Comparison of ENCODE assay signal across 11 cellular contexts in the genomic region with DNA sequence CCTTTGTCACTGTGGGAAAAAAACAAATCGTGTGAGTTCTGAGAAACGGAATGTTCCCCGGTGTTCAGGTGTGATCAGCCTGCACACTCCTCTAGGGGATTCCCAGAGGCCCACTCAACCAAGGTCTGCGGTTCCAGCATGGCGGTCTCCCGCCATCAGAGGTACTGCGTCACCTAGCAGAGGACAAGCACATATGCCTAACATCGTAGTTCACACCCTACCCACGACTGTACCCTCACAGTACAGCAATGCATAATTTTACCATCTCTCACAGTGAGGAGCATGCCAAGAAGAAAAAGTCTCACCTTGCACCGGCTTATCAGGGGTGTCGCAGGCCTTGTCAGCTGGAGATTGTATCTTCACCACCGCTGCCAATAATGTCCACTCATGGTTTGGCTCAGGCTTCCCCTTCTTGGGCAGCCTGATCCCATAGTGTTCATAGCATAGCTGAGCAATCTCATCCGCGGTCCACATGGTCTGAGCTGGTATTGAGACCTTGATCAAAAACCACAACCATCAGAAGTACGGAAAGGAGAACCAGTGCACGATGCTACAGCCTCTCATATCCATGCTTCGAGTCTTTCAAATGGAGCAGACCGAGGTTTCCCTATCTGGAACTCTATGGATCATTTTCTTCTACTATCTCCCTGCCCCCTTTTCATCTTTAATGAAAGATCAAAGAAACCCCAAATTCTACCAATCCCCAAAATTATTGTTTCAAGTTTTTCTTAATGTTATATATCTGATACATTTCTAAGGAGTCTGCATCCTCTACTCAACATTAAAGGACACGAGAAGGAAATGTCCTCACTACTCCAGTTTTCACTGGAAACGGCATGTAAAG. TPM values are rescaled to one million over a fixed set of nuclear protein-coding genes. Genes with fewer than 3 reads are reported as not detected.
DNase-seq lines count a peak whose midpoint lies in the region; ATAC-seq and TF ChIP-seq lines count a peak whose summit lies in the region.
"Had no signal": no experiment of that assay in that cellular context is flagged by ENCODE, and none has a peak within 500 bp of the region (broad histone marks: within the 10 kb centered on the region; RNA-seq: fewer than 3 reads in every experiment).

No MANE protein-coding gene starts in this region.

- ATAC-seq in mucosa of descending colon, result no peak

- no peak for TF ChIP-seq POLR2A in Peyer's patch (IDR thresholded peaks at IDR 0.05)

- H3K4me1 ChIP-seq in DOHH2 (ENCODE audit: control insufficient read depth, low read length), result peaks cover 23% of the 10 kb centered on the region
- peaks cover 0 to 13% (median 5%) of the 10 kb centered on the region in 4 donors for H3K4me1 ChIP-seq in Peyer's patch
- H3K4me1 ChIP-seq in mucosa of descending colon (ENCODE audit: low read depth), result peaks cover 21% of the 10 kb centered on the region

- TF ChIP-seq CTCF in DOHH2 (IDR thresholded peaks at IDR 0.05; ENCODE audit: low read depth, low read length, poor library complexity, severe bottlenecking) (no peak), Peyer's patch (IDR thresholded peaks at IDR 0.05) (no peak), nephron progenitor cell (IDR thresholded peaks at IDR 0.05) (no peak), Calu3 (IDR thresholded peaks at IDR 0.05; ENCODE audit: unreplicated experiment) (no peak), mucosa of descending colon (IDR thresholded peaks at IDR 0.05) (no peak), GM13977 (IDR thresholded peaks at IDR 0.05; ENCODE audit: extremely low read depth, insufficient read depth, missing control alignments) (no peak)

- no peaks in the 10 kb centered on the region for H3K9me2 ChIP-seq in DOHH2 (replicated peaks; ENCODE audit: control insufficient read depth, low read length)

- H3K9me3 Mint-ChIP-seq in nephron progenitor cell (no peaks in the 10 kb centered on the region), Calu3 (ENCODE audit: low read depth, unreplicated experiment) (no peaks in the 10 kb centered on the region)

- peak overlapping the region; percentile 93 for H3K4me2 ChIP-seq in DOHH2 (ENCODE audit: low read length)

- H3K27ac ChIP-seq in DOHH2 (ENCODE audit: low read depth, low read length), result no peak overlapping the region
- peak overlapping the region in 1 of 4 donors; percentile 34 for H3K27ac ChIP-seq in Peyer's patch

- no peak overlapping the region for H3K27ac Mint-ChIP-seq in nephron progenitor cell
- H3K27ac Mint-ChIP-seq in Calu3 (ENCODE audit: unreplicated experiment), result no peak overlapping the region

- H3K36me3 Mint-ChIP-seq in nephron progenitor cell (ENCODE audit: low read depth) (peaks cover 50% of the 10 kb centered on the region), Calu3 (ENCODE audit: insufficient read depth, unreplicated experiment) (peaks cover 75% of the 10 kb centered on the region)

- no TSS peak for BruUV-seq in Calu3 (replicated peaks; lab: Mats Ljungman, UMichigan)

- in situ Hi-C loops in GM13977 (cut with MboI; ENCODE audit: low pct_unique_long_range_greater_than_20kb, low sequenced_read_pairs, unreplicated experiment), result no loop called here

- H4K20me1 ChIP-seq in DOHH2 (ENCODE audit: control insufficient read depth, insufficient read depth, low read depth, low read length), result no peaks in the 10 kb centered on the region

- no peaks in the 10 kb centered on the region for H3K9me3 ChIP-seq in DOHH2 (ENCODE audit: control insufficient read depth, insufficient read depth, low read length)
- no peaks in the 10 kb centered on the region for H3K9me3 ChIP-seq in Peyer's patch
- no peaks in the 10 kb centered on the region for H3K9me3 ChIP-seq in mucosa of descending colon

- H3F3A ChIP-seq in DOHH2 (ENCODE audit: control insufficient read depth, insufficient read depth), result peaks cover 15% of the 10 kb centered on the region

- DNase-seq in Peyer's patch (peak in 2 of 3 donors; percentile 35 to 62), activated gamma-delta T cell (lab: John Stamatoyannopoulos, UW) (peak; percentile 70), nephron progenitor cell (no peak), Calu3 (no peak), HK-2 (ENCODE audit: unreplicated experiment) (no peak), mucosa of descending colon (no peak), GM13977 (ENCODE audit: low spot score) (no peak)
- DNase-seq: GOT3, NCI-H446 treated with DMSO at 0.1 percent for 48 hours had no signal

- H3K27me3 Mint-ChIP-seq in nephron progenitor cell (ENCODE audit: low read depth, poor library complexity) (no peaks in the 10 kb centered on the region), Calu3 (ENCODE audit: unreplicated experiment) (no peaks in the 10 kb centered on the region)

- H3K4me1 Mint-ChIP-seq in nephron progenitor cell (peaks cover 25% of the 10 kb centered on the region), Calu3 (ENCODE audit: low read depth, unreplicated experiment) (peaks cover 11% of the 10 kb centered on the region)

- peaks cover 58% of the 10 kb centered on the region for H3K36me3 ChIP-seq in DOHH2 (ENCODE audit: control insufficient read depth, low read length)
- H3K36me3 ChIP-seq in Peyer's patch, result peaks cover 0 to 23% (median 0%) of the 10 kb centered on the region in 3 donors
- H3K36me3 ChIP-seq in mucosa of descending colon (ENCODE audit: low read depth), result no peaks in the 10 kb centered on the region

- H3K4me3 Mint-ChIP-seq in nephron progenitor cell, result peak overlapping the region; percentile 97
- H3K4me3 Mint-ChIP-seq in Calu3 (ENCODE audit: low read depth, unreplicated experiment), result no peak overlapping the region

- CTCF ChIA-PET in Calu3 (lab: Charles Lee), result no interaction called here

- H3K79me2 ChIP-seq in DOHH2 (ENCODE audit: control insufficient read depth, low read length), result peaks cover 23% of the 10 kb centered on the region

- no peak overlapping the region for H3K4me3 ChIP-seq in DOHH2 (ENCODE audit: low read length)
- no peak overlapping the region for H3K4me3 ChIP-seq in Peyer's patch
- no peak overlapping the region for H3K4me3 ChIP-seq in mucosa of descending colon

- H3K27me3 ChIP-seq in DOHH2 (ENCODE audit: control insufficient read depth, low read length) (no peaks in the 10 kb centered on the region), Peyer's patch (no peaks in the 10 kb centered on the region)

- intact Hi-C loops in Calu3 (cut with micrococcal nuclease; ENCODE audit: unreplicated experiment) (loop anchor here (5.0 kb wide), 1 partner anchor 158 kb away; a partner anchor contains a TSS), mucosa of descending colon (cut with DNase I, micrococcal nuclease) (loop anchor here in 1 of 2 donors (10.0 kb wide), 1 partner anchor 144 kb away; no protein-coding TSS in a partner anchor)

RNA-seq across cellular contexts. Expression of a gene that starts 2.5 kb away (rescaled TPM):
- total RNA-seq in Peyer's patch, result 10 to 100 TPM; 39.2 to 74.1 (median 66.6) TPM
- 90.4 and 111 TPM in 2 replicates for total RNA-seq in Calu3 (2022)
- total RNA-seq in mucosa of descending colon, result 10 to 100 TPM; 33.0 to 38.1 (median 35.8) TPM

RNA-seq across cellular contexts. Expression of a gene that starts 26.9 kb away (rescaled TPM):
- total RNA-seq in Peyer's patch (10 to 100 TPM; 71.3 to 87.5 (median 82.7) TPM), Calu3 (2022) (198 and 207 TPM in 2 replicates), mucosa of descending colon (100 to 1,000 TPM in 2 of 3 donors, 10 to 100 TPM in 1; 94.3 to 108 (median 103) TPM)

RNA-seq across cellular contexts. Expression of a gene that starts 27.0 kb away (rescaled TPM):
- 10 to 100 TPM; 28.9 to 31.0 (median 30.8) TPM for total RNA-seq in Peyer's patch
- total RNA-seq in Calu3 (2022), result 45.3 and 48.3 TPM in 2 replicates
- total RNA-seq in mucosa of descending colon, result 10 to 100 TPM; 26.0 to 49.6 (median 27.7) TPM

RNA-seq across cellular contexts. Expression of a gene that starts 54.4 kb away (rescaled TPM):
- total RNA-seq in Peyer's patch (10 to 100 TPM; 52.0 to 80.9 (median 61.9) TPM), Calu3 (2022) (112 and 123 TPM in 2 replicates), mucosa of descending colon (100 to 1,000 TPM in 2 of 3 donors, 10 to 100 TPM in 1; 81.4 to 110 (median 106) TPM)

RNA-seq across cellular contexts. Expression of a gene that starts 56.3 kb away (rescaled TPM):
- not detected for total RNA-seq in Peyer's patch
- total RNA-seq in Calu3 (2022), result not detected in 2 replicates
- not detected for total RNA-seq in mucosa of descending colon
- total RNA-seq: Daoy had no signal

Comparison
In these comparisons a context has a peak if more than half of its experiments do, and no peak if none do; other contexts are left out.
1. DNase-seq: peak in Peyer's patch (2 of 3) and activated gamma-delta T cell (single experiment); none in nephron progenitor cell (single experiment), Calu3 (single experiment), HK-2 (single experiment), mucosa of descending colon (0 of 3) and GM13977 (single experiment).